8 cellular contexts compared by ENCODE assay signal in the genomic region with DNA sequence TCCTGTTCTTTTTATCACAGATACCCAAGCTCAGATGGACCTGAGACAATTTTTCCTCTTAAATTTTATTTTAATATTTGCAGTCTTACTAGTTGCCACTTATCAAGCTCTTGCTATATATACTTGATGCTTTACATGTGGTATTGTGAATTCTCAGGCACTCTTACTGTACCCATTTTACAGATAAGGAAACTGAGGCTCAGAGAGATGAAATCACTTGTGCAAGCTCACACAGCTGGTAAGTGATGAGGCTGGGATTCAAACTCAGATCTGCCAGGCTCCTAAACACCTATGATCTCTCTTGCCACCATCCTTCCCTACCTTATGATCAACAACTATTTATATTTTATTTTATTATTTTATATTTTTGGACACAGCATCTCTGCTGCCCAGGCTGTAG.
"Had no signal": no experiment of that assay in that cellular context is flagged by ENCODE, and none has a peak within 500 bp of the region (broad histone marks: within the 10 kb centered on the region; RNA-seq: fewer than 3 reads in every experiment).

No MANE protein-coding gene starts in this region.

- DNase-seq: GDM1, GF-D8 had no signal

- ATAC-seq: GM12878 had no signal

- H3K4me3 ChIP-seq: GM12878 had no signal

- FAIRE-seq: G401.6, GM12878, GM12891, GM12892, GM18507, GM19239 had no signal
